In the genomic region with DNA sequence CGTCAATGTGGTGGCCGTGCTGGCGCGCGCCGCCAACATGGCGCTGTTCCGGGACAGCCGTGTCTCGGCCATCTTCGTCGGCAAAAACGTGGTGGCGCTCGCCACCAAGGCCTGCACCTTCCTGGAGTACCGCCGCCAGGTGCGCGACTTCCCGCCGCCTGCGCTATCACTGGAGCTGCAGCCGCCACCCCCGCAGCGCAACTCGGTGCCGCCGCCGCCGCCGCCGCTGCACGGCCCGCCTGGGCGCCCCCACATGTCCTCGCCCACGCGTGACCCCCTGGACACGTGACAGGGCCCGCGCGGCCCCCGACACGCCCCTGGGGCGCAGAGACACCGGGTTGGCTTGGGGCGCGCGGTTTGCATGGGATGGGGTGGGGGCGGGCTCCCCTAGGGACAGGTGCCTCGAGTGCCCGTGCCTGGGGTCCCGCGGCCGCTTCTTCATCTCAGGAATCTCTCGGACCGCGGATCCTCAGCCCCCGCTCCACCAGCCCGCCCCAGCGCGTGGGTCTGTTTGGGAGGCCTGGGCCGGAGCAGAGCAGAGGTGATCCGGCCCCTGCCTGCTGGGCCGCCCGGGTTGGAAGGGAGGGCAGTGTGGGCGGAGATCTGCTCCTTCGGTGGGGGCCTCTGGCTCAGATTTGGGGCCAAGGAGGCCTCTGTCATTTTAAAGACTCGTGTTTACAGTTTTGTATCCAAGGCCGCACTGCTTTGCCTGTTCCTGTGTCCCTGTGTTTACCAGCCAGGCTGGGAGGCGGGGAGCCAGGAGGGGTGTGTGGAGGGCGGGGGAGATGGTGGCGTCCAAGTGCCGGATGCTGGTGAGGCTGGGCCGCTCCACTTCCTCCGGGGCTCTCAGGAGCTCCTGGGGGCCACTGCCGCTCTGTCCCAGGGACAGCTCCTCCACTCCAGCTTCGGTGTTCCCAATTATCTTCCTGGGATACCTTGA, we compare ENCODE assay signal across 10 cellular contexts. TPM values are rescaled to one million over a fixed set of nuclear protein-coding genes. Genes with fewer than 3 reads are reported as not detected.
DNase-seq lines count a peak whose midpoint lies in the region; ATAC-seq and TF ChIP-seq lines count a peak whose summit lies in the region.
"Had no signal": no experiment of that assay in that cellular context is flagged by ENCODE, and none has a peak within 500 bp of the region (broad histone marks: within the 10 kb centered on the region; RNA-seq: fewer than 3 reads in every experiment).

No MANE protein-coding gene starts in this region.

- H3K27ac ChIP-seq in BLaER1 treated with 17β-estradiol and CSF1 and Interleukin-3, amounts not matched to agents 10 nM and 100 nM = peak overlapping the region; percentile 28 to 89 (median 85); a peak in 21 of 22 replicates

- intact Hi-C loops in natural killer cell (cut with micrococcal nuclease) = loop anchor here (2.0 to 5.0 kb wide), 2 partner anchors 37 to 159 kb away; a partner anchor contains a TSS
- intact Hi-C loops in sciatic nerve (cut with DNase I) = no loop called here

- peak overlapping the region; percentile 73 for H3K27ac Mint-ChIP-seq in T-helper 1 cell treated with Interleukin-12 subunit alpha and Interleukin-12 subunit beta and Interleukin-4 antibody, amounts not matched to agents 30 μg/mL and 1 μg/mL, for 36 hours
- peak overlapping the region; percentile 86 for H3K27ac Mint-ChIP-seq in activated naive CD8-positive, alpha-beta T cell treated with anti-CD3 and anti-CD28 coated beads, Interleukin-2, amount 10 ng/mL, durations not matched to agents 7 days and 5 days
- peak overlapping the region in 1 of 2 donors; percentile 31 for H3K27ac Mint-ChIP-seq in natural killer cell
- H3K27ac Mint-ChIP-seq: H9 had no signal

- ATAC-seq in activated naive CD8-positive, alpha-beta T cell treated with anti-CD3 and anti-CD28 coated beads, Interleukin-2, amount 10 ng/mL, durations not matched to agents 7 days and 5 days (ENCODE audit: low read depth) = peak; percentile 35
- ATAC-seq in natural killer cell (no peak), GM21367 (IDR thresholded peaks at IDR 0.05; ENCODE audit: unreplicated experiment) (no peak), GM18517 (IDR thresholded peaks at IDR 0.05; ENCODE audit: unreplicated experiment) (no peak), sciatic nerve (no peak)

- peak overlapping the region; percentile 60 to 84 (median 72) for H3K4me3 ChIP-seq in BLaER1 treated with 17β-estradiol and CSF1 and Interleukin-3, amounts not matched to agents 10 nM and 100 nM

- peak overlapping the region; percentile 95 to 100 (median 99) for H3K4me2 ChIP-seq in BLaER1 treated with 17β-estradiol and CSF1 and Interleukin-3, amounts not matched to agents 10 nM and 100 nM

- H3K36me3 Mint-ChIP-seq in T-helper 1 cell treated with Interleukin-12 subunit alpha and Interleukin-12 subunit beta and Interleukin-4 antibody, amounts not matched to agents 30 μg/mL and 1 μg/mL, for 36 hours (ENCODE audit: low read depth) = peaks cover 2% of the 10 kb centered on the region
- H3K36me3 Mint-ChIP-seq in activated naive CD8-positive, alpha-beta T cell treated with anti-CD3 and anti-CD28 coated beads, Interleukin-2, amount 10 ng/mL, durations not matched to agents 7 days and 5 days = no peaks in the 10 kb centered on the region
- no peaks in the 10 kb centered on the region for H3K36me3 Mint-ChIP-seq in natural killer cell

- no peaks in the 10 kb centered on the region for H3K36me3 ChIP-seq in BLaER1 treated with 17β-estradiol and CSF1 and Interleukin-3, amounts not matched to agents 10 nM and 100 nM

- peak overlapping the region; percentile 72 for H3K4me3 Mint-ChIP-seq in T-helper 1 cell treated with Interleukin-12 subunit alpha and Interleukin-12 subunit beta and Interleukin-4 antibody, amounts not matched to agents 30 μg/mL and 1 μg/mL, for 36 hours
- H3K4me3 Mint-ChIP-seq in activated naive CD8-positive, alpha-beta T cell treated with anti-CD3 and anti-CD28 coated beads, Interleukin-2, amount 10 ng/mL, durations not matched to agents 7 days and 5 days = peak overlapping the region; percentile 79
- peak overlapping the region; percentile 81 for H3K4me3 Mint-ChIP-seq in natural killer cell

- H3K4me1 ChIP-seq in BLaER1 treated with 17β-estradiol and CSF1 and Interleukin-3, amounts not matched to agents 10 nM and 100 nM = peaks cover 54 to 90% (median 83%) of the 10 kb centered on the region in 10 experiments

- peaks cover 22% of the 10 kb centered on the region for H3K27me3 Mint-ChIP-seq in T-helper 1 cell treated with Interleukin-12 subunit alpha and Interleukin-12 subunit beta and Interleukin-4 antibody, amounts not matched to agents 30 μg/mL and 1 μg/mL, for 36 hours (ENCODE audit: low read depth)
- H3K27me3 Mint-ChIP-seq in activated naive CD8-positive, alpha-beta T cell treated with anti-CD3 and anti-CD28 coated beads, Interleukin-2, amount 10 ng/mL, durations not matched to agents 7 days and 5 days = peaks cover 18% of the 10 kb centered on the region
- peaks cover 0 to 42% of the 10 kb centered on the region in 2 donors for H3K27me3 Mint-ChIP-seq in natural killer cell (ENCODE audit: low read depth in 2 of 2)

- H3K9me3 ChIP-seq in BLaER1 treated with 17β-estradiol and CSF1 and Interleukin-3, amounts not matched to agents 10 nM and 100 nM (replicated peaks in 1 of 11) = no peaks in the 10 kb centered on the region

- peaks cover 0 to 36% (median 7%) of the 10 kb centered on the region in 11 experiments; a peak in 11 of 22 replicates for H4K20me1 ChIP-seq in BLaER1 treated with 17β-estradiol and CSF1 and Interleukin-3, amounts not matched to agents 10 nM and 100 nM

- H3K9ac ChIP-seq in BLaER1 treated with 17β-estradiol and CSF1 and Interleukin-3, amounts not matched to agents 10 nM and 100 nM = peak overlapping the region; percentile 64 to 88 (median 85); a peak in 21 of 22 replicates

- DNase-seq in activated naive CD8-positive, alpha-beta T cell treated with anti-CD3 and anti-CD28 coated beads, Interleukin-2, amount 10 ng/mL, durations not matched to agents 7 days and 5 days = peak; percentile 65
- DNase-seq in natural killer cell (no peak), NCI-H446 treated with DMSO at 0.1 percent for 48 hours (lab: John Stamatoyannopoulos, UW) (no peak), sciatic nerve (ENCODE audit: low spot score) (no peak)
- DNase-seq: H9, NCI-H69 had no signal

- H3K4me1 Mint-ChIP-seq in T-helper 1 cell treated with Interleukin-12 subunit alpha and Interleukin-12 subunit beta and Interleukin-4 antibody, amounts not matched to agents 30 μg/mL and 1 μg/mL, for 36 hours (ENCODE audit: low read depth) = peaks cover 10% of the 10 kb centered on the region
- H3K4me1 Mint-ChIP-seq in activated naive CD8-positive, alpha-beta T cell treated with anti-CD3 and anti-CD28 coated beads, Interleukin-2, amount 10 ng/mL, durations not matched to agents 7 days and 5 days = peaks cover 14% of the 10 kb centered on the region
- H3K4me1 Mint-ChIP-seq in natural killer cell = peaks cover 4 to 23% of the 10 kb centered on the region in 2 donors
- H3K4me1 Mint-ChIP-seq: H9 had no signal

- H3K9me3 Mint-ChIP-seq in T-helper 1 cell treated with Interleukin-12 subunit alpha and Interleukin-12 subunit beta and Interleukin-4 antibody, amounts not matched to agents 30 μg/mL and 1 μg/mL, for 36 hours = no peaks in the 10 kb centered on the region
- H3K9me3 Mint-ChIP-seq in activated naive CD8-positive, alpha-beta T cell treated with anti-CD3 and anti-CD28 coated beads, Interleukin-2, amount 10 ng/mL, durations not matched to agents 7 days and 5 days = no peaks in the 10 kb centered on the region
- no peaks in the 10 kb centered on the region for H3K9me3 Mint-ChIP-seq in natural killer cell

- POLR2A ChIA-PET in activated naive CD8-positive, alpha-beta T cell treated with anti-CD3 and anti-CD28 coated beads, Interleukin-2, amount 10 ng/mL, durations not matched to agents 7 days and 5 days (lab: Charles Lee) = interaction anchor here (1.6 to 2.2 kb wide), 2 partner anchors 40 to 48 kb away, joined by 16 to 18 read pairs; no protein-coding TSS in a partner anchor

- TF ChIP-seq CTCF in natural killer cell (IDR thresholded peaks at IDR 0.05) = no peak

- peaks cover 0 to 24% (median 0%) of the 10 kb centered on the region in 11 experiments; a peak in 7 of 22 replicates for H3K27me3 ChIP-seq in BLaER1 treated with 17β-estradiol and CSF1 and Interleukin-3, amounts not matched to agents 10 nM and 100 nM

RNA-seq across cellular contexts. Expression of a gene that starts 3.4 kb away (rescaled TPM):
- 1 to 10 TPM; 8.1 to 8.8 TPM for total RNA-seq in activated naive CD8-positive, alpha-beta T cell treated with anti-CD3 and anti-CD28 coated beads, Interleukin-2, amount 10 ng/mL, durations not matched to agents 7 days and 5 days
- total RNA-seq in natural killer cell = under 1 TPM in 2 of 3 donors, not detected in 1; 0.54 to 0.80 TPM
- 8.7 TPM for total RNA-seq in sciatic nerve

RNA-seq across cellular contexts. Expression of a gene that starts 38.7 kb away (rescaled TPM):
- 10 to 100 TPM; 43.3 to 47.6 TPM for total RNA-seq in activated naive CD8-positive, alpha-beta T cell treated with anti-CD3 and anti-CD28 coated beads, Interleukin-2, amount 10 ng/mL, durations not matched to agents 7 days and 5 days
- total RNA-seq in natural killer cell = 100 to 1,000 TPM in 2 of 3 donors, 10 to 100 TPM in 1; 70.0 to 233 (median 112) TPM
- 14.1 TPM for total RNA-seq in sciatic nerve

RNA-seq across cellular contexts. Expression of a gene that starts 43.1 kb away (rescaled TPM):
- 100 to 1,000 TPM; 445 to 453 TPM for total RNA-seq in activated naive CD8-positive, alpha-beta T cell treated with anti-CD3 and anti-CD28 coated beads, Interleukin-2, amount 10 ng/mL, durations not matched to agents 7 days and 5 days
- total RNA-seq in natural killer cell = 100 to 1,000 TPM; 276 to 334 (median 290) TPM
- 112 TPM for total RNA-seq in sciatic nerve

RNA-seq across cellular contexts. Expression of a gene that starts 55.2 kb away (rescaled TPM):
- total RNA-seq in activated naive CD8-positive, alpha-beta T cell treated with anti-CD3 and anti-CD28 coated beads, Interleukin-2, amount 10 ng/mL, durations not matched to agents 7 days and 5 days = 1 to 10 TPM; 1.2 to 1.6 TPM
- total RNA-seq in natural killer cell (1 to 10 TPM; 1.7 to 4.6 (median 2.0) TPM), sciatic nerve (172 TPM)
